In genomic region chr14:61451491-61451890, GRCh38 we compare ENCODE assay signal across 21 cellular contexts.
A peak's percentile ranks its signal among the peaks of the same experiment; 100 is the strongest.
DNase-seq lines count a peak whose midpoint lies in the region; ATAC-seq and TF ChIP-seq lines count a peak whose summit lies in the region.
"Had no signal": no experiment of that assay in that cellular context is flagged by ENCODE, and none has a peak within 500 bp of the region (broad histone marks: within the 10 kb centered on the region; RNA-seq: fewer than 3 reads in every experiment).

No MANE protein-coding gene starts in this region.

- no peaks in the 10 kb centered on the region for H3K27me3 ChIP-seq in BLaER1
- no peaks in the 10 kb centered on the region for H3K27me3 ChIP-seq in CD4-positive, alpha-beta T cell (ENCODE audit: control insufficient read depth, insufficient read depth, low read length)
- H3K27me3 ChIP-seq in colonic mucosa, result no peaks in the 10 kb centered on the region
- H3K27me3 ChIP-seq: adrenal gland, left lung, SJSA1, stomach had no signal

- CTCF ChIA-PET in CD4-positive, alpha-beta T cell (lab: Charles Lee), result interaction anchor here (0.7 to 3.1 kb wide), 6 partner anchors 19 to 386 kb away, joined by 3 to 12 read pairs (median 4); no protein-coding TSS in a partner anchor
- CTCF ChIA-PET in activated CD4-positive, alpha-beta memory T cell treated with anti-CD3 and anti-CD28 coated beads, Interleukin-2, amount 10 ng/mL, durations not matched to agents 7 days and 5 days (lab: Charles Lee), result interaction anchor here (0.7 to 3.7 kb wide), 10 partner anchors 8 to 386 kb away, joined by 3 to 12 read pairs (median 5); partner anchors contain the start of gene PRKCH

- H4K20me1 ChIP-seq in BLaER1, result no peaks in the 10 kb centered on the region

- H3K9ac ChIP-seq in BLaER1 (no peak overlapping the region), colonic mucosa (ENCODE audit: low read depth in 2 of 2, low read length in 2 of 2) (no peak overlapping the region)

- no peak for ATAC-seq in CD4-positive, alpha-beta T cell (ENCODE audit: poor library complexity)
- no peak for ATAC-seq in HG03442 (IDR thresholded peaks at IDR 0.05; ENCODE audit: unreplicated experiment)
- ATAC-seq: left lung had no signal

- no peak for DNase-seq in CD4-positive, alpha-beta T cell
- DNase-seq in activated CD4-positive, alpha-beta memory T cell treated with anti-CD3 and anti-CD28 coated beads, Interleukin-2, amount 10 ng/mL, durations not matched to agents 7 days and 5 days, result no peak
- DNase-seq in immature natural killer cell (no peak), colonic mucosa (no peak), NCI-H1694 treated with DMSO at 0.1 percent for 48 hours (lab: John Stamatoyannopoulos, UW) (no peak)
- DNase-seq: activated B cell treated with CpG ODN at 0.5 μM for 24 hours; adrenal gland; COR-L47; cortex of kidney; H7; Karpas-422; left lung; NCI-H2081; NCI-H510A; stimulated activated CD4-positive, alpha-beta T cell treated with anti-CD3 and anti-CD28 coated beads, Interleukin-2, amount 100 ng/mL, for 24 hours; stomach had no signal

- H3K4me3 ChIP-seq in BLaER1, result no peak overlapping the region
- no peak overlapping the region for H3K4me3 ChIP-seq in colonic mucosa
- H3K4me3 ChIP-seq: adrenal gland, left lung, SJSA1, stomach had no signal

- H3K27me3 Mint-ChIP-seq in CD4-positive, alpha-beta T cell, result no peaks in the 10 kb centered on the region
- no peaks in the 10 kb centered on the region for H3K27me3 Mint-ChIP-seq in activated CD4-positive, alpha-beta memory T cell treated with anti-CD3 and anti-CD28 coated beads, Interleukin-2, amount 10 ng/mL, durations not matched to agents 7 days and 5 days
- peaks cover 19 to 56% (median 45%) of the 10 kb centered on the region in 3 donors for H3K27me3 Mint-ChIP-seq in immature natural killer cell (ENCODE audit: low read depth in 3 of 3)
- H3K27me3 Mint-ChIP-seq: activated B cell treated with CpG ODN at 0.5 μM for 24 hours, type B pancreatic cell had no signal

- no peaks in the 10 kb centered on the region for H3K9me3 Mint-ChIP-seq in CD4-positive, alpha-beta T cell
- no peaks in the 10 kb centered on the region for H3K9me3 Mint-ChIP-seq in activated CD4-positive, alpha-beta memory T cell treated with anti-CD3 and anti-CD28 coated beads, Interleukin-2, amount 10 ng/mL, durations not matched to agents 7 days and 5 days
- no peaks in the 10 kb centered on the region for H3K9me3 Mint-ChIP-seq in immature natural killer cell
- H3K9me3 Mint-ChIP-seq: activated B cell treated with CpG ODN at 0.5 μM for 24 hours, mesothelial cell of epicardium, type B pancreatic cell had no signal

- no peaks in the 10 kb centered on the region for H3K9me3 ChIP-seq in BLaER1
- H3K9me3 ChIP-seq in CD4-positive, alpha-beta T cell (ENCODE audit: control insufficient read depth, low read length), result no peaks in the 10 kb centered on the region
- no peaks in the 10 kb centered on the region for H3K9me3 ChIP-seq in colonic mucosa
- H3K9me3 ChIP-seq: adrenal gland, left lung, SJSA1, stomach had no signal

- 0 out of 2 replicates have a peak overlapping the region, but pooled peaks have one; percentile 43 for H3K4me2 ChIP-seq in BLaER1

- intact Hi-C loops in CD4-positive, alpha-beta T cell (cut with DNase I, micrococcal nuclease), result loop anchor here (5.0 kb wide), 2 partner anchors 44 to 64 kb away; no protein-coding TSS in a partner anchor
- intact Hi-C loops in colonic mucosa (cut with DNase I), result loop anchor here (5.0 kb wide), 1 partner anchor 681 kb away; no protein-coding TSS in a partner anchor

- H3K4me1 ChIP-seq in BLaER1 (peaks cover 17% of the 10 kb centered on the region), colonic mucosa (no peaks in the 10 kb centered on the region)
- H3K4me1 ChIP-seq: adrenal gland, SJSA1 had no signal

- H3K27ac ChIP-seq in BLaER1, result no peak overlapping the region
- peak overlapping the region; percentile 37 for H3K27ac ChIP-seq in CD4-positive, alpha-beta T cell (ENCODE audit: low read depth, low read length)
- no peak overlapping the region for H3K27ac ChIP-seq in colonic mucosa
- H3K27ac ChIP-seq: adrenal gland, left lung, SJSA1, stomach had no signal

- peak overlapping the region; percentile 91 for H3K27ac Mint-ChIP-seq in CD4-positive, alpha-beta T cell
- peak overlapping the region; percentile 93 for H3K27ac Mint-ChIP-seq in activated CD4-positive, alpha-beta memory T cell treated with anti-CD3 and anti-CD28 coated beads, Interleukin-2, amount 10 ng/mL, durations not matched to agents 7 days and 5 days
- peak overlapping the region; percentile 90 to 98 (median 94) for H3K27ac Mint-ChIP-seq in immature natural killer cell
- H3K27ac Mint-ChIP-seq: activated B cell treated with CpG ODN at 0.5 μM for 24 hours, mesothelial cell of epicardium, type B pancreatic cell had no signal

- H3K4me1 Mint-ChIP-seq in CD4-positive, alpha-beta T cell (ENCODE audit: low read depth), result peaks cover 100% of the 10 kb centered on the region
- H3K4me1 Mint-ChIP-seq in activated CD4-positive, alpha-beta memory T cell treated with anti-CD3 and anti-CD28 coated beads, Interleukin-2, amount 10 ng/mL, durations not matched to agents 7 days and 5 days, result peaks cover 96% of the 10 kb centered on the region
- peaks cover 99 to 100% of the 10 kb centered on the region in 2 donors for H3K4me1 Mint-ChIP-seq in immature natural killer cell
- H3K4me1 Mint-ChIP-seq: activated B cell treated with CpG ODN at 0.5 μM for 24 hours had no signal

- peaks cover 100% of the 10 kb centered on the region for H3K36me3 Mint-ChIP-seq in CD4-positive, alpha-beta T cell (ENCODE audit: low read depth)
- H3K36me3 Mint-ChIP-seq in activated CD4-positive, alpha-beta memory T cell treated with anti-CD3 and anti-CD28 coated beads, Interleukin-2, amount 10 ng/mL, durations not matched to agents 7 days and 5 days (ENCODE audit: low read depth), result peaks cover 93% of the 10 kb centered on the region
- H3K36me3 Mint-ChIP-seq in immature natural killer cell, result peaks cover 37 to 70% (median 58%) of the 10 kb centered on the region in 3 donors
- H3K36me3 Mint-ChIP-seq: mesothelial cell of epicardium, type B pancreatic cell had no signal

- TF ChIP-seq CTCF in CD4-positive, alpha-beta T cell (IDR thresholded peaks at IDR 0.05), result no peak
- TF ChIP-seq CTCF in colonic mucosa (IDR thresholded peaks at IDR 0.05), result no peak

- POLR2A ChIA-PET in CD4-positive, alpha-beta T cell (lab: Charles Lee), result interaction anchor here (0.6 to 2.4 kb wide), 13 partner anchors 17 to 244 kb away, joined by 3 to 21 read pairs (median 6); partner anchors contain the start of genes HIF1A and PRKCH
- POLR2A ChIA-PET in activated CD4-positive, alpha-beta memory T cell treated with anti-CD3 and anti-CD28 coated beads, Interleukin-2, amount 10 ng/mL, durations not matched to agents 7 days and 5 days (lab: Charles Lee), result interaction anchor here (0.8 to 5.8 kb wide), 19 partner anchors 9 to 244 kb away, joined by 3 to 119 read pairs (median 5); partner anchors contain the start of genes HIF1A, PRKCH and TMEM30B

- H3K36me3 ChIP-seq in BLaER1 (peaks cover 74% of the 10 kb centered on the region), colonic mucosa (no peaks in the 10 kb centered on the region)
- H3K36me3 ChIP-seq: adrenal gland, left lung, SJSA1 had no signal

- H3K4me3 Mint-ChIP-seq in CD4-positive, alpha-beta T cell, result peak overlapping the region; percentile 50
- no peak overlapping the region for H3K4me3 Mint-ChIP-seq in activated CD4-positive, alpha-beta memory T cell treated with anti-CD3 and anti-CD28 coated beads, Interleukin-2, amount 10 ng/mL, durations not matched to agents 7 days and 5 days
- peak overlapping the region; percentile 68 to 86 (median 75) for H3K4me3 Mint-ChIP-seq in immature natural killer cell
- H3K4me3 Mint-ChIP-seq: activated B cell treated with CpG ODN at 0.5 μM for 24 hours, mesothelial cell of epicardium, type B pancreatic cell had no signal
